In genomic region chr2:120658285-120659158, GRCh38 we compare ENCODE assay signal across 28 cellular contexts.
"Had no signal": no experiment of that assay in that cellular context is flagged by ENCODE, and none has a peak within 500 bp of the region (broad histone marks: within the 10 kb centered on the region; RNA-seq: fewer than 3 reads in every experiment).

No MANE protein-coding gene starts in this region.

- ATAC-seq: activated CD4-positive, CD25-positive, alpha-beta regulatory T cell treated with anti-CD3 and anti-CD28 coated beads, Interleukin-2, amount 50 U/mL, for 24 hours; esophagus mucosa; foreskin keratinocyte; natural killer cell; stimulated activated naive B cell treated with anti-CD40 and anti-IgM and Interleukin-4, amounts not matched to agents 10 μg/mL and 1 μg/mL and 100 μg/mL, for 72 hours had no signal

- H3K4me3 ChIP-seq: heart left ventricle, thoracic aorta, uterus had no signal

- H3K9me3 ChIP-seq: heart left ventricle, thoracic aorta, uterus had no signal

- FAIRE-seq: astrocyte, kidney had no signal

- H3K9me3 Mint-ChIP-seq: activated naive CD8-positive, alpha-beta T cell treated with anti-CD3 and anti-CD28 coated beads, Interleukin-2, amount 10 ng/mL, durations not matched to agents 7 days and 5 days; activated T-cell treated with anti-CD3 and anti-CD28 coated beads, Interleukin-2, amount 50 U/mL, for 24 hours; natural killer cell; T-helper 1 cell treated with Interleukin-12 subunit alpha and Interleukin-12 subunit beta and Interleukin-4 antibody, amounts not matched to agents 30 μg/mL and 1 μg/mL, for 36 hours had no signal

- H3K36me3 Mint-ChIP-seq: activated naive CD4-positive, alpha-beta T cell treated with anti-CD3 and anti-CD28 coated beads, Interleukin-2, amount 10 ng/mL, durations not matched to agents 7 days and 5 days; activated naive CD8-positive, alpha-beta T cell treated with anti-CD3 and anti-CD28 coated beads, Interleukin-2, amount 10 ng/mL, durations not matched to agents 7 days and 5 days; immature natural killer cell; natural killer cell; stimulated activated naive B cell treated with anti-CD40 and anti-IgM and Interleukin-4, amounts not matched to agents 10 μg/mL and 1 μg/mL and 100 μg/mL, for 72 hours had no signal

- H3K27ac Mint-ChIP-seq: activated CD4-positive, alpha-beta memory T cell treated with anti-CD3 and anti-CD28 coated beads, Interleukin-2, amount 10 ng/mL, durations not matched to agents 7 days and 5 days; activated CD4-positive, alpha-beta T cell treated with anti-CD3 and anti-CD28 coated beads, Interleukin-2, amount 10 ng/mL, durations not matched to agents 7 days and 5 days; activated naive CD4-positive, alpha-beta T cell treated with anti-CD3 and anti-CD28 coated beads, Interleukin-2, amount 10 ng/mL, durations not matched to agents 7 days and 5 days; activated naive CD8-positive, alpha-beta T cell treated with anti-CD3 and anti-CD28 coated beads, Interleukin-2, amount 10 ng/mL, durations not matched to agents 7 days and 5 days; activated T-cell treated with anti-CD3 and anti-CD28 coated beads, Interleukin-2, amount 50 U/mL, for 24 hours; immature natural killer cell; natural killer cell; progenitor cell of endocrine pancreas; stimulated activated naive B cell treated with anti-CD40 and anti-IgM and Interleukin-4, amounts not matched to agents 10 μg/mL and 1 μg/mL and 100 μg/mL, for 72 hours; T-helper 1 cell treated with Interleukin-12 subunit alpha and Interleukin-12 subunit beta and Interleukin-4 antibody, amounts not matched to agents 30 μg/mL and 1 μg/mL, for 36 hours had no signal

- H3K4me3 Mint-ChIP-seq: activated CD4-positive, alpha-beta memory T cell treated with anti-CD3 and anti-CD28 coated beads, Interleukin-2, amount 10 ng/mL, durations not matched to agents 7 days and 5 days; activated CD4-positive, alpha-beta T cell treated with anti-CD3 and anti-CD28 coated beads, Interleukin-2, amount 10 ng/mL, durations not matched to agents 7 days and 5 days; activated naive CD4-positive, alpha-beta T cell treated with anti-CD3 and anti-CD28 coated beads, Interleukin-2, amount 10 ng/mL, durations not matched to agents 7 days and 5 days; activated naive CD8-positive, alpha-beta T cell treated with anti-CD3 and anti-CD28 coated beads, Interleukin-2, amount 10 ng/mL, durations not matched to agents 7 days and 5 days; activated T-cell treated with anti-CD3 and anti-CD28 coated beads, Interleukin-2, amount 50 U/mL, for 24 hours; immature natural killer cell; natural killer cell; stimulated activated naive B cell treated with anti-CD40 and anti-IgM and Interleukin-4, amounts not matched to agents 10 μg/mL and 1 μg/mL and 100 μg/mL, for 72 hours; T-helper 1 cell treated with Interleukin-12 subunit alpha and Interleukin-12 subunit beta and Interleukin-4 antibody, amounts not matched to agents 30 μg/mL and 1 μg/mL, for 36 hours had no signal

- DNase-seq: activated CD4-positive, alpha-beta memory T cell treated with anti-CD3 and anti-CD28 coated beads, Interleukin-2, amount 10 ng/mL, durations not matched to agents 7 days and 5 days; activated CD4-positive, alpha-beta T cell treated with anti-CD3 and anti-CD28 coated beads, Interleukin-2, amount 10 ng/mL, durations not matched to agents 7 days and 5 days; activated CD8-positive, alpha-beta memory T cell treated with anti-CD3 and anti-CD28 coated beads, Interleukin-2, amount 50 U/mL, for 48 hours; activated gamma-delta T cell; activated naive CD4-positive, alpha-beta T cell treated with anti-CD3 and anti-CD28 coated beads, Interleukin-2, amount 10 ng/mL, durations not matched to agents 7 days and 5 days; activated naive CD8-positive, alpha-beta T cell treated with anti-CD3 and anti-CD28 coated beads, Interleukin-2, amount 10 ng/mL, durations not matched to agents 7 days and 5 days; activated T-cell treated with anti-CD3 and anti-CD28 coated beads, Interleukin-2, amount 50 U/mL, for 24 hours; central memory CD4-positive, alpha-beta T cell; foreskin keratinocyte; heart left ventricle; hypothalamus; immature natural killer cell; kidney; natural killer cell; stimulated activated CD4-positive, alpha-beta T cell treated with anti-CD3 and anti-CD28 coated beads, Interleukin-15, amount 100 ng/mL, for 24 hours; stimulated activated CD4-positive, alpha-beta T cell treated with anti-CD3 and anti-CD28 coated beads, Interleukin-2, amount 100 ng/mL, for 24 hours; stimulated activated naive B cell treated with anti-CD40 and anti-IgM and Interleukin-4, amounts not matched to agents 10 μg/mL and 1 μg/mL and 100 μg/mL, for 72 hours; SW 1271; T-helper 9 cell; trophoblast cell; uterus; WERI-Rb-1 had no signal

- H3K27ac ChIP-seq: foreskin keratinocyte, heart left ventricle, thoracic aorta, uterus, WERI-Rb-1 had no signal

- H3K4me1 Mint-ChIP-seq: activated CD4-positive, alpha-beta memory T cell treated with anti-CD3 and anti-CD28 coated beads, Interleukin-2, amount 10 ng/mL, durations not matched to agents 7 days and 5 days; activated CD4-positive, alpha-beta T cell treated with anti-CD3 and anti-CD28 coated beads, Interleukin-2, amount 10 ng/mL, durations not matched to agents 7 days and 5 days; activated naive CD4-positive, alpha-beta T cell treated with anti-CD3 and anti-CD28 coated beads, Interleukin-2, amount 10 ng/mL, durations not matched to agents 7 days and 5 days; activated naive CD8-positive, alpha-beta T cell treated with anti-CD3 and anti-CD28 coated beads, Interleukin-2, amount 10 ng/mL, durations not matched to agents 7 days and 5 days; immature natural killer cell; natural killer cell; stimulated activated naive B cell treated with anti-CD40 and anti-IgM and Interleukin-4, amounts not matched to agents 10 μg/mL and 1 μg/mL and 100 μg/mL, for 72 hours had no signal

- H3K27me3 ChIP-seq: uterus had no signal

- H3K36me3 ChIP-seq: heart left ventricle, thoracic aorta, uterus, WERI-Rb-1 had no signal

- H3K4me1 ChIP-seq: foreskin keratinocyte, uterus had no signal
